Comparison of ENCODE assay signal across 1 cellular context in genomic region chr5:53253421-53253871, GRCh38.
TF ChIP-seq lines count a peak whose summit lies in the region.

No MANE protein-coding gene starts in this region.

TF ChIP-seq in K562, 482 proteins besides CTCF, POLR2A, EP300 and RAD21 (continued from another document and continues in another):
- TF ChIP-seq AFF4 (CRISPR knock-in tag; IDR thresholded peaks at IDR 0.05) (no peak), OTX1 (CRISPR knock-in tag; IDR thresholded peaks at IDR 0.05) (no peak), ZBTB12 (CRISPR knock-in tag; IDR thresholded peaks at IDR 0.05) (0 out of 2 replicates have a peak, but pooled peaks have one; percentile 20), ZNF76 (CRISPR knock-in tag; IDR thresholded peaks at IDR 0.05; ENCODE audit: borderline replicate concordance) (no peak), CBFA2T3 (IDR thresholded peaks at IDR 0.05) (peak; percentile 66), FOSL1 (tag; conservative IDR thresholded peaks at IDR 0.05) (peak; percentile 43), ZC3H11A (IDR thresholded peaks at IDR 0.05; ENCODE audit: low read depth, low read length) (no peak), HES1 (IDR thresholded peaks at IDR 0.05; ENCODE audit: low read depth) (0 out of 2 replicates have a peak, but pooled peaks have one; percentile 48), CREB5 (CRISPR knock-in tag; IDR thresholded peaks at IDR 0.05) (no peak), TEAD4 (IDR thresholded peaks at IDR 0.05; ENCODE audit: low read length) (peak; percentile 85), TEAD4 (CRISPR knock-in tag; IDR thresholded peaks at IDR 0.05; ENCODE audit: borderline replicate concordance) (no peak), PRMT5 (CRISPR knock-in tag; IDR thresholded peaks at IDR 0.05) (no peak), TOE1 (IDR thresholded peaks at IDR 0.05; ENCODE audit: borderline replicate concordance) (no peak), TOE1 (CRISPR knock-in tag; IDR thresholded peaks at IDR 0.05; ENCODE audit: borderline replicate concordance, low read depth) (no peak), ZNF232 (CRISPR knock-in tag; IDR thresholded peaks at IDR 0.05) (no peak), TSC22D4 (tag; IDR thresholded peaks at IDR 0.05) (no peak), STAT5B (CRISPR knock-in tag; IDR thresholded peaks at IDR 0.05) (no peak), SMARCB1 (IDR thresholded peaks at IDR 0.05; ENCODE audit: insufficient read length, low read depth) (no peak), TAL1 (IDR thresholded peaks at IDR 0.05) (peak; percentile 42; the same call in 1 of the 2 replicates), L3MBTL2 (IDR thresholded peaks at IDR 0.05) (no peak), CREB3 (tag; conservative IDR thresholded peaks at IDR 0.05; ENCODE audit: low read depth) (no peak), ARNT (IDR thresholded peaks at IDR 0.05) (no peak), FOXP4 (CRISPR knock-in tag; IDR thresholded peaks at IDR 0.05; ENCODE audit: borderline replicate concordance) (no peak), ZNF407 (IDR thresholded peaks at IDR 0.05; ENCODE audit: low read depth) (no peak), MEF2D (tag; conservative IDR thresholded peaks at IDR 0.05; ENCODE audit: low read depth) (no peak), SLC30A9 (CRISPR knock-in tag; IDR thresholded peaks at IDR 0.05) (no peak), TEAD1 (CRISPR knock-in tag; IDR thresholded peaks at IDR 0.05) (peak in 1 of 2 experiments; percentile 91; a peak in 2 of 4 replicates), ZNF583 (CRISPR knock-in tag; IDR thresholded peaks at IDR 0.05) (no peak), MLX (CRISPR knock-in tag; conservative IDR thresholded peaks at IDR 0.05) (no peak), JUND (IDR thresholded peaks at IDR 0.05; ENCODE audit: borderline replicate concordance, low read depth, low read length) (no peak), JUND (tag; IDR thresholded peaks at IDR 0.05; ENCODE audit: borderline replicate concordance, low read depth, low read length) (no peak), ATF6 (CRISPR knock-in tag; IDR thresholded peaks at IDR 0.05) (no peak), JUNB (CRISPR knock-in tag; conservative IDR thresholded peaks at IDR 0.05) (no peak), ZBTB33 (CRISPR knock-in tag; IDR thresholded peaks at IDR 0.05) (no peak), SPI1 (IDR thresholded peaks at IDR 0.05; ENCODE audit: borderline replicate concordance, low read depth, low read length) (no peak), ZNF263 (CRISPR knock-in tag; IDR thresholded peaks at IDR 0.05; ENCODE audit: borderline replicate concordance) (no peak)
